ENCODE assay signal across 11 cellular contexts in genomic region chr1:168146160-168146539, GRCh38. TPM values are rescaled to one million over a fixed set of nuclear protein-coding genes. Genes with fewer than 3 reads are reported as not detected.
DNase-seq lines count a peak whose midpoint lies in the region; ATAC-seq, FAIRE-seq and TF ChIP-seq lines count a peak whose summit lies in the region.
"Had no signal": no experiment of that assay in that cellular context is flagged by ENCODE, and none has a peak within 500 bp of the region (broad histone marks: within the 10 kb centered on the region; RNA-seq: fewer than 3 reads in every experiment).

No MANE protein-coding gene starts in this region.

- peaks cover 9% of the 10 kb centered on the region for H3K36me3 Mint-ChIP-seq in effector memory CD8-positive, alpha-beta T cell (ENCODE audit: insufficient read depth)

- DNase-seq in A549 (ENCODE audit: low read depth in 1 of 2, low spot score in 1 of 2) (no peak), HCT116 (ENCODE audit: low read depth, low spot score) (no peak), SKM-1 treated with dmso at 0.1 percent for 144 hours (lab: John Stamatoyannopoulos, UW; ENCODE audit: unreplicated experiment) (peak; percentile 80), islet precursor cell (no peak), NCI-H345 (lab: John Stamatoyannopoulos, UW) (no peak)
- no peak for DNase-seq in effector memory CD8-positive, alpha-beta T cell
- no peak for DNase-seq in activated CD4-positive, alpha-beta T cell treated with anti-CD3 and anti-CD28 coated beads for 1 hour

- intact Hi-C loops in HCT116 (cut with micrococcal nuclease) = no loop called here

- TF ChIP-seq CTCF in A549 (IDR thresholded peaks at IDR 0.05) = no peak
- no peak for TF ChIP-seq CTCF in HCT116 (IDR thresholded peaks at IDR 0.05 in 2 of 3, conservative IDR thresholded peaks at IDR 0.05 in 1 of 3; ENCODE audit: borderline replicate concordance in 1 of 3, insufficient read depth in 1 of 3, low read depth in 2 of 3, low read length in 2 of 3)

- H3K4me3 Mint-ChIP-seq in effector memory CD8-positive, alpha-beta T cell = peak overlapping the region; percentile 45 to 56

- TF ChIP-seq RAD21 in A549 (conservative IDR thresholded peaks at IDR 0.05 in 1 of 2, IDR thresholded peaks at IDR 0.05 in 1 of 2) (no peak; a peak in 1 of 5 replicates), HCT116 (IDR thresholded peaks at IDR 0.05; ENCODE audit: low read depth) (no peak)

- H3K27me3 ChIP-seq in HCT116 (ENCODE audit: insufficient read depth, low read length) = no peaks in the 10 kb centered on the region

- H3K4me3 ChIP-seq in A549 (no peak overlapping the region), HCT116 (replicated peaks in 1 of 2; ENCODE audit: low read depth in 1 of 2, low read length in 2 of 2) (no peak overlapping the region)

- H3K4me2 ChIP-seq in A549 (peak overlapping the region; percentile 72; the same call in 2 of the 3 replicates), HCT116 (ENCODE audit: low read length) (no peak overlapping the region)

- no peak for FAIRE-seq in A549 (lab: Jason Lieb, UNC)
- FAIRE-seq: H1, HTR-8/SVneo had no signal

- 0 out of 3 replicates have a peak, but pooled peaks cover 4% of the 10 kb centered on the region for H3K4me1 ChIP-seq in A549
- H3K4me1 ChIP-seq in HCT116 (ENCODE audit: control insufficient read depth in 1 of 2, insufficient read depth in 2 of 2, low read length in 2 of 2) = peaks cover 0 to 10% of the 10 kb centered on the region in 2 experiments; a peak in 2 of 4 replicates

- WGBS in A549 (ENCODE audit: missing lambda C conversion rate) = 65% methylated on average over 3 of the region's 5 CpGs

- BruUV-seq in HCT116 (replicated peaks; lab: Mats Ljungman, UMichigan) = no TSS peak

- RAD21 ChIA-PET in HCT116 (lab: Charles Lee; ENCODE audit: low non-redundant PET in 1 of 2, low total read pairs in 2 of 2, uncharacterized antibody in 2 of 2, unreplicated experiment in 2 of 2) = no interaction called here

- no peak for TF ChIP-seq EP300 in A549 (IDR thresholded peaks at IDR 0.05)

- no peaks in the 10 kb centered on the region for H3K9me2 ChIP-seq in HCT116 (ENCODE audit: insufficient read depth)

- peaks cover 2 to 3% of the 10 kb centered on the region in 2 donors for H3K4me1 Mint-ChIP-seq in effector memory CD8-positive, alpha-beta T cell (ENCODE audit: low read depth in 2 of 2)

- H2AFZ ChIP-seq in HCT116 (ENCODE audit: low read depth, low read length, poor library complexity, severe bottlenecking) = peak overlapping the region; percentile 79

- no peaks in the 10 kb centered on the region for H3K36me3 ChIP-seq in HCT116 (ENCODE audit: control insufficient read depth in 1 of 2, insufficient read depth in 2 of 2, low read length in 2 of 2)

- H3K9ac ChIP-seq in HCT116 (ENCODE audit: low read length) = no peak overlapping the region

- POLR2A ChIA-PET in A549 (lab: Yijun Ruan, JAX) = no interaction called here
- POLR2A ChIA-PET in HCT116 (lab: Charles Lee) = no interaction called here

- H3K27ac Mint-ChIP-seq in effector memory CD8-positive, alpha-beta T cell = peak overlapping the region; percentile 8 to 57
- H3K27ac Mint-ChIP-seq: CD4-positive, alpha-beta T cell had no signal

- no peaks in the 10 kb centered on the region for H3K27me3 Mint-ChIP-seq in effector memory CD8-positive, alpha-beta T cell
- H3K27me3 Mint-ChIP-seq: CD4-positive, alpha-beta T cell had no signal

- H3K27ac ChIP-seq in A549 (peak overlapping the region in 1 of 2 experiments; percentile 67; a peak in 3 of 6 replicates), HCT116 (ENCODE audit: low read depth, low read length) (no peak overlapping the region)

- H4K20me1 ChIP-seq in HCT116 (ENCODE audit: insufficient read depth) = no peaks in the 10 kb centered on the region

- CTCF ChIA-PET in A549 (lab: Yijun Ruan, JAX) = interaction anchor here (0.8 to 2.9 kb wide), 13 partner anchors 8 to 128 kb away, joined by 3 to 11 read pairs (median 4); no protein-coding TSS in a partner anchor
- CTCF ChIA-PET in HCT116 (lab: Charles Lee) = interaction anchor here (0.9 to 1.4 kb wide), 2 partner anchors 8 to 15 kb away, joined by 3 to 4 read pairs; no protein-coding TSS in a partner anchor

- no peaks in the 10 kb centered on the region for H3K9me3 Mint-ChIP-seq in effector memory CD8-positive, alpha-beta T cell
- H3K9me3 Mint-ChIP-seq: CD4-positive, alpha-beta T cell had no signal

- TF ChIP-seq POLR2A in A549 (IDR thresholded peaks at IDR 0.05; ENCODE audit: low read length) (no peak), HCT116 (IDR thresholded peaks at IDR 0.05; ENCODE audit: borderline replicate concordance, extremely low read depth, insufficient read depth, insufficient read length) (no peak)

- ATAC-seq in A549 (no peak), HCT116 (no peak; the same call in 1 of the 2 replicates), HG03175 (IDR thresholded peaks at IDR 0.05; ENCODE audit: unreplicated experiment) (no peak)
- ATAC-seq in effector memory CD8-positive, alpha-beta T cell (replicated peaks) = no peak

- no peaks in the 10 kb centered on the region for H3K79me2 ChIP-seq in HCT116 (ENCODE audit: insufficient read depth, low read length)

- H3K9me3 ChIP-seq in A549 = no peaks in the 10 kb centered on the region
- H3K9me3 ChIP-seq in HCT116 (ENCODE audit: control insufficient read depth in 1 of 2, insufficient read depth in 1 of 2, low read depth in 1 of 2, low read length in 2 of 2) = no peaks in the 10 kb centered on the region

TF ChIP-seq in A549, 52 proteins besides CTCF, POLR2A, EP300 and RAD21 (continues in another document):
- TF ChIP-seq SMC3 (IDR thresholded peaks at IDR 0.05) (no peak), MYC (IDR thresholded peaks at IDR 0.05; ENCODE audit: borderline replicate concordance, low read length) (no peak), HOXB5 (CRISPR knock-in tag; IDR thresholded peaks at IDR 0.05) (no peak), NPAS2 (CRISPR knock-in tag; IDR thresholded peaks at IDR 0.05; ENCODE audit: borderline replicate concordance) (no peak), MAX (IDR thresholded peaks at IDR 0.05) (no peak), TP53 (CRISPR knock-in tag; IDR thresholded peaks at IDR 0.05) (no peak), JUN (IDR thresholded peaks at IDR 0.05) (no peak), HOXA7 (CRISPR knock-in tag; IDR thresholded peaks at IDR 0.05) (no peak), RFX5 (IDR thresholded peaks at IDR 0.05) (no peak), HDAC2 (IDR thresholded peaks at IDR 0.05) (no peak), NR3C1 (IDR thresholded peaks at IDR 0.05) (no peak), ZFP36 (IDR thresholded peaks at IDR 0.05; ENCODE audit: borderline replicate concordance, partially characterized antibody) (no peak)
- TF ChIP-seq, protein P1, sequence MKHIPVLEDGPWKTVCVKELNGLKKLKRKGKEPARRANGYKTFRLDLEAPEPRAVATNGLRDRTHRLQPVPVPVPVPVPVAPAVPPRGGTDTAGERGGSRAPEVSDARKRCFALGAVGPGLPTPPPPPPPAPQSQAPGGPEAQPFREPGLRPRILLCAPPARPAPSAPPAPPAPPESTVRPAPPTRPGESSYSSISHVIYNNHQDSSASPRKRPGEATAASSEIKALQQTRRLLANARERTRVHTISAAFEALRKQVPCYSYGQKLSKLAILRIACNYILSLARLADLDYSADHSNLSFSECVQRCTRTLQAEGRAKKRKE (CRISPR knock-in tag; IDR thresholded peaks at IDR 0.05; ENCODE audit: low read depth) = no peak

TF ChIP-seq in HCT116, 20 proteins besides CTCF, POLR2A, EP300 and RAD21 (continues in another document):
- no peak for TF ChIP-seq SP1 (IDR thresholded peaks at IDR 0.05; ENCODE audit: low read depth)
- TF ChIP-seq ZFX (IDR thresholded peaks at IDR 0.05) = no peak
- TF ChIP-seq REST (IDR thresholded peaks at IDR 0.05; ENCODE audit: low read depth) = no peak
- no peak for TF ChIP-seq MAX (IDR thresholded peaks at IDR 0.05)
- TF ChIP-seq EGR1 (IDR thresholded peaks at IDR 0.05; ENCODE audit: low read depth) = no peak

RNA-seq across cellular contexts. Expression of gene GPR161, which starts 9.4 kb away (rescaled TPM):
- polyA plus RNA-seq in A549 (2011; rRNA removed) (7.8 and 16.1 TPM in 2 replicates), A549 (2017; fragmentation: RNase III; extraction: RNeasy Plus Mini Kit Qiagen cat#74134 plus additional on column Dnase treatment) (6.6 to 9.4 TPM (median 9.4 TPM) in 3 replicates)
- 11.3 and 15.6 TPM in 2 replicates for polyA plus RNA-seq in A549 (2012; cell fraction: cytosol; rRNA removed)
- polyA plus RNA-seq in A549 (2012; cell fraction: nucleus; rRNA removed) = 15.2 and 18.9 TPM in 2 replicates
- 38.0 and 47.8 TPM in 2 replicates for polyA minus RNA-seq in A549 (2011; rRNA and poly(A)+ RNA removed)
- 13.7 TPM for total RNA-seq in HCT116 (2021; ENCODE audit: unreplicated experiment)
- polyA plus RNA-seq in HCT116 (2012) = 10.9 and 12.1 TPM in 2 replicates
- total RNA-seq: CD4-positive, alpha-beta T cell had no signal

RNA-seq across cellular contexts. Expression of gene TIPRL, which starts 32.6 kb away (rescaled TPM):
- polyA plus RNA-seq in A549 (2011; rRNA removed) (47.5 and 70.7 TPM in 2 replicates), A549 (2017; fragmentation: RNase III; extraction: RNeasy Plus Mini Kit Qiagen cat#74134 plus additional on column Dnase treatment) (31.6 to 38.3 TPM (median 34.4 TPM) in 3 replicates)
- 12.3 and 14.5 TPM in 2 replicates for polyA plus RNA-seq in A549 (2012; cell fraction: cytosol; rRNA removed)
- polyA plus RNA-seq in A549 (2012; cell fraction: nucleus; rRNA removed) = 4.2 and 5.9 TPM in 2 replicates
- polyA minus RNA-seq in A549 (2011; rRNA and poly(A)+ RNA removed) = 9.3 and 11.9 TPM in 2 replicates
- 36.4 TPM for total RNA-seq in HCT116 (2021; ENCODE audit: unreplicated experiment)
- 16.9 and 23.9 TPM in 2 replicates for polyA plus RNA-seq in HCT116 (2012)
